In genomic region chr11:35214792-35215193, GRCh38 we compare ENCODE assay signal across 10 cellular contexts.
DNase-seq lines count a peak whose midpoint lies in the region; ATAC-seq, FAIRE-seq and TF ChIP-seq lines count a peak whose summit lies in the region.
"Had no signal": no experiment of that assay in that cellular context is flagged by ENCODE, and none has a peak within 500 bp of the region (broad histone marks: within the 10 kb centered on the region; RNA-seq: fewer than 3 reads in every experiment).

No MANE protein-coding gene starts in this region.

- TF ChIP-seq POLR2A in GM12892 (IDR thresholded peaks at IDR 0.05; ENCODE audit: low read depth, low read length) = no peak

- FAIRE-seq in GM12892 (lab: Jason Lieb, UNC) (no peak), urothelium cell line (lab: Jason Lieb, UNC) (no peak)
- FAIRE-seq: G401.6 had no signal

- ATAC-seq in GM18519 (IDR thresholded peaks at IDR 0.05; ENCODE audit: low FRiP score, unreplicated experiment) = no peak

- DNase-seq in stimulated activated CD4-positive, alpha-beta T cell treated with anti-CD3 and anti-CD28 coated beads, Interleukin-12 subunit alpha, Interleukin-12 subunit beta, amount 100 ng/mL, for 48 hours (ENCODE audit: low read depth in 2 of 3, low spot score in 1 of 3) = peak in 2 of 3 donors; percentile 37 to 48
- no peak for DNase-seq in stimulated activated CD4-positive, alpha-beta T cell treated with anti-CD3 and anti-CD28 coated beads, Interleukin-12 subunit alpha, Interleukin-12 subunit beta, amount 100 ng/mL, for 4 hours
- peak; percentile 46 for DNase-seq in activated naive CD4-positive, alpha-beta T cell treated with anti-CD3 and anti-CD28 coated beads, Interleukin-2, amount 50 U/mL, for 16 hours
- DNase-seq in kidney glomerular epithelial cell (lab: John Stamatoyannopoulos, UW) (peak; percentile 97), GM12892 (ENCODE audit: insufficient read length) (no peak), urothelium cell line (ENCODE audit: low spot score) (no peak), NCI-H748 treated with DMSO at 0.1 percent for 48 hours (lab: John Stamatoyannopoulos, UW) (no peak)
- DNase-seq: right cardiac atrium had no signal

Comparison
In these comparisons a context has a peak if more than half of its experiments do, and no peak if none do; other contexts are left out.
1. DNase-seq: peak in stimulated activated CD4-positive, alpha-beta T cell treated with anti-CD3 and anti-CD28 coated beads, Interleukin-12 subunit alpha, Interleukin-12 subunit beta, amount 100 ng/mL, for 48 hours (2 of 3), activated naive CD4-positive, alpha-beta T cell treated with anti-CD3 and anti-CD28 coated beads, Interleukin-2, amount 50 U/mL, for 16 hours (single experiment) and kidney glomerular epithelial cell (single experiment); none in stimulated activated CD4-positive, alpha-beta T cell treated with anti-CD3 and anti-CD28 coated beads, Interleukin-12 subunit alpha, Interleukin-12 subunit beta, amount 100 ng/mL, for 4 hours (single experiment), GM12892 (single experiment), urothelium cell line (single experiment) and NCI-H748 treated with DMSO at 0.1 percent for 48 hours (single experiment).